17 cellular contexts compared by ENCODE assay signal in genomic region chr1:76939817-76940216, GRCh38.
"Had no signal": no experiment of that assay in that cellular context is flagged by ENCODE, and none has a peak within 500 bp of the region (broad histone marks: within the 10 kb centered on the region; RNA-seq: fewer than 3 reads in every experiment).

No MANE protein-coding gene starts in this region.

- H3K27me3 Mint-ChIP-seq: activated B cell treated with CpG ODN at 0.5 μM for 24 hours; activated naive CD4-positive, alpha-beta T cell treated with anti-CD3 and anti-CD28 coated beads, Interleukin-2, amount 50 U/mL, for 24 hours; stimulated activated naive CD8-positive, alpha-beta T cell treated with anti-CD3 and anti-CD28 coated beads, Interleukin-15, Interleukin-2, amounts not matched to agents 100 ng/mL and 50 ng/mL, for 24 hours had no signal

- ATAC-seq: activated CD8-positive, alpha-beta T cell treated with anti-CD3 and anti-CD28 coated beads for 36 hours; gastroesophageal sphincter; left colon; psoas muscle had no signal

- H3K36me3 Mint-ChIP-seq: activated naive CD4-positive, alpha-beta T cell treated with anti-CD3 and anti-CD28 coated beads, Interleukin-2, amount 50 U/mL, for 24 hours; mesothelial cell of epicardium; type B pancreatic cell had no signal

- H3K4me1 Mint-ChIP-seq: activated B cell treated with CpG ODN at 0.5 μM for 24 hours; activated naive CD4-positive, alpha-beta T cell treated with anti-CD3 and anti-CD28 coated beads, Interleukin-2, amount 50 U/mL, for 24 hours had no signal

- DNase-seq: activated B cell treated with CpG ODN at 0.5 μM for 24 hours; activated CD4-positive, alpha-beta T cell treated with anti-CD3 and anti-CD28 coated beads for 48 hours; activated CD8-positive, alpha-beta T cell treated with anti-CD3 and anti-CD28 coated beads for 36 hours; activated effector memory CD4-positive, alpha-beta T cell treated with anti-CD3 and anti-CD28 coated beads, Interleukin-2, amount 50 U/mL, for 16 hours; activated T-cell treated with anti-CD3 and anti-CD28 coated beads, Interleukin-2, amount 50 U/mL, for 48 hours; left colon; psoas muscle; right lobe of liver had no signal

- H3K4me3 ChIP-seq: gastroesophageal sphincter, lung, neural progenitor cell, psoas muscle, right lobe of liver, suprapubic skin had no signal

- H3K4me3 Mint-ChIP-seq: activated B cell treated with CpG ODN at 0.5 μM for 24 hours; activated CD8-positive, alpha-beta T cell treated with anti-CD3 and anti-CD28 coated beads for 36 hours; activated naive CD4-positive, alpha-beta T cell treated with anti-CD3 and anti-CD28 coated beads, Interleukin-2, amount 50 U/mL, for 24 hours; mesothelial cell of epicardium; neural progenitor cell; stimulated activated naive CD8-positive, alpha-beta T cell treated with anti-CD3 and anti-CD28 coated beads, Interleukin-15, Interleukin-2, amounts not matched to agents 100 ng/mL and 50 ng/mL, for 24 hours; type B pancreatic cell had no signal

- H3K36me3 ChIP-seq: adrenal gland, gastroesophageal sphincter, neural progenitor cell, right lobe of liver, suprapubic skin had no signal

- H3K27ac Mint-ChIP-seq: activated B cell treated with CpG ODN at 0.5 μM for 24 hours; activated CD8-positive, alpha-beta T cell treated with anti-CD3 and anti-CD28 coated beads for 36 hours; activated naive CD4-positive, alpha-beta T cell treated with anti-CD3 and anti-CD28 coated beads, Interleukin-2, amount 50 U/mL, for 24 hours; mesothelial cell of epicardium; stimulated activated naive CD8-positive, alpha-beta T cell treated with anti-CD3 and anti-CD28 coated beads, Interleukin-15, Interleukin-2, amounts not matched to agents 100 ng/mL and 50 ng/mL, for 24 hours had no signal

- H3K9me3 Mint-ChIP-seq: activated B cell treated with CpG ODN at 0.5 μM for 24 hours; activated CD8-positive, alpha-beta T cell treated with anti-CD3 and anti-CD28 coated beads for 36 hours; activated naive CD4-positive, alpha-beta T cell treated with anti-CD3 and anti-CD28 coated beads, Interleukin-2, amount 50 U/mL, for 24 hours; mesothelial cell of epicardium; neural progenitor cell; stimulated activated naive CD8-positive, alpha-beta T cell treated with anti-CD3 and anti-CD28 coated beads, Interleukin-15, Interleukin-2, amounts not matched to agents 100 ng/mL and 50 ng/mL, for 24 hours had no signal

- H3K27me3 ChIP-seq: adrenal gland, gastroesophageal sphincter, neural progenitor cell, right lobe of liver, suprapubic skin had no signal
